ENCODE assay signal across 19 cellular contexts in genomic region chr16:86277236-86277635, GRCh38.
"Had no signal": no experiment of that assay in that cellular context is flagged by ENCODE, and none has a peak within 500 bp of the region (broad histone marks: within the 10 kb centered on the region; RNA-seq: fewer than 3 reads in every experiment).

No MANE protein-coding gene starts in this region.

- H3K4me3 ChIP-seq: dorsolateral prefrontal cortex, heart right ventricle, psoas muscle, right lobe of liver, testis, tibial nerve had no signal

- H3K36me3 Mint-ChIP-seq: stimulated activated effector memory CD8-positive, alpha-beta T cell treated with anti-CD3 and anti-CD28 coated beads, Interleukin-12 subunit alpha, Interleukin-12 subunit beta, amount 100 ng/mL, for 72 hours had no signal

- H3K36me3 ChIP-seq: heart right ventricle, right lobe of liver, tibial nerve had no signal

- ATAC-seq: esophagus mucosa; heart right ventricle; left lobe of liver; naive thymus-derived CD4-positive, alpha-beta T cell; psoas muscle; right lobe of liver; stimulated activated effector memory CD8-positive, alpha-beta T cell treated with anti-CD3 and anti-CD28 coated beads, Interleukin-12 subunit alpha, Interleukin-12 subunit beta, amount 100 ng/mL, for 72 hours had no signal

- H3K9ac ChIP-seq: parathyroid adenoma had no signal

- H2AFZ ChIP-seq: parathyroid adenoma had no signal

- H3K27me3 ChIP-seq: right lobe of liver, testis had no signal

- H3K4me3 Mint-ChIP-seq: naive thymus-derived CD4-positive, alpha-beta T cell; nephron progenitor cell; stimulated activated effector memory CD8-positive, alpha-beta T cell treated with anti-CD3 and anti-CD28 coated beads, Interleukin-12 subunit alpha, Interleukin-12 subunit beta, amount 100 ng/mL, for 72 hours; stimulated activated naive CD8-positive, alpha-beta T cell treated with anti-CD3 and anti-CD28 coated beads, Interleukin-15, Interleukin-2, amounts not matched to agents 100 ng/mL and 50 ng/mL, for 24 hours had no signal

- DNase-seq: cortex of kidney; dorsolateral prefrontal cortex; effector CD8-positive, alpha-beta T cell; heart right ventricle; hypothalamus; mammary epithelial cell; naive thymus-derived CD4-positive, alpha-beta T cell; nephron progenitor cell; psoas muscle; stimulated activated CD4-positive, alpha-beta T cell treated with anti-CD3 and anti-CD28 coated beads, Interleukin-4, amount 100 ng/mL, for 1 hour; stimulated activated CD8-positive, alpha-beta memory T cell treated with anti-CD3 and anti-CD28 coated beads, Interleukin-4, amount 100 ng/mL, for 48 hours; testis had no signal

- H3K27ac Mint-ChIP-seq: naive thymus-derived CD4-positive, alpha-beta T cell; nephron progenitor cell; stimulated activated effector memory CD8-positive, alpha-beta T cell treated with anti-CD3 and anti-CD28 coated beads, Interleukin-12 subunit alpha, Interleukin-12 subunit beta, amount 100 ng/mL, for 72 hours; stimulated activated naive CD8-positive, alpha-beta T cell treated with anti-CD3 and anti-CD28 coated beads, Interleukin-15, Interleukin-2, amounts not matched to agents 100 ng/mL and 50 ng/mL, for 24 hours had no signal

- H3K4me1 ChIP-seq: heart right ventricle, parathyroid adenoma, psoas muscle, right lobe of liver, testis, tibial nerve had no signal

- H3K4me1 Mint-ChIP-seq: naive thymus-derived CD4-positive, alpha-beta T cell; stimulated activated effector memory CD8-positive, alpha-beta T cell treated with anti-CD3 and anti-CD28 coated beads, Interleukin-12 subunit alpha, Interleukin-12 subunit beta, amount 100 ng/mL, for 72 hours had no signal

- H3K9me3 ChIP-seq: psoas muscle, right lobe of liver, testis had no signal

- H3K27ac ChIP-seq: dorsolateral prefrontal cortex, heart right ventricle, parathyroid adenoma, psoas muscle, right lobe of liver, testis, tibial nerve had no signal
